ENCODE assay signal across 19 cellular contexts in genomic region chr20:18790787-18791186, GRCh38. TPM values are rescaled to one million over a fixed set of nuclear protein-coding genes. Genes with fewer than 3 reads are reported as not detected.
DNase-seq lines count a peak whose midpoint lies in the region; FAIRE-seq and TF ChIP-seq lines count a peak whose summit lies in the region.
"Had no signal": no experiment of that assay in that cellular context is flagged by ENCODE, and none has a peak within 500 bp of the region (broad histone marks: within the 10 kb centered on the region; RNA-seq: fewer than 3 reads in every experiment).

No MANE protein-coding gene starts in this region.

- no peak for TF ChIP-seq POLR2A in Peyer's patch (IDR thresholded peaks at IDR 0.05)

- no peaks in the 10 kb centered on the region for H3K4me1 ChIP-seq in Peyer's patch

- H3K27ac ChIP-seq in caudate nucleus (ENCODE audit: low read depth, low read length) (peak overlapping the region; percentile 38), Peyer's patch (no peak overlapping the region)
- H3K27ac ChIP-seq: BLaER1 had no signal

- no peak for FAIRE-seq in HTR-8/SVneo (lab: Jason Lieb, UNC)
- FAIRE-seq: H54, HepG2 had no signal

- H3K9me3 ChIP-seq in Peyer's patch = no peaks in the 10 kb centered on the region

- H3K36me3 ChIP-seq in Peyer's patch = no peaks in the 10 kb centered on the region
- H3K36me3 ChIP-seq: BLaER1 had no signal

- DNase-seq in NCI-H2227 (lab: John Stamatoyannopoulos, UW; ENCODE audit: unreplicated experiment) (peak; percentile 53), caudate nucleus (lab: John Stamatoyannopoulos, UW) (peak in 19 of 61 donors; percentile 1 to 91 (median 32)), left kidney (ENCODE audit: low read depth, low spot score) (peak; percentile 19), putamen (ENCODE audit: low spot score) (peak; percentile 82), Peyer's patch (no peak), HTR-8/SVneo (ENCODE audit: insufficient read length, low spot score) (no peak), COLO668 (lab: John Stamatoyannopoulos, UW; ENCODE audit: unreplicated experiment) (no peak)
- DNase-seq in stimulated activated CD4-positive, alpha-beta T cell treated with anti-CD3 and anti-CD28 coated beads, Interleukin-15, amount 100 ng/mL, for 24 hours = no peak
- DNase-seq: 8988T; Calu3; CD4-positive, alpha-beta memory T cell; DMS79 treated with DMSO at 0.1 percent for 48 hours; GF-D8; HCEC 1CT had no signal

- no peak overlapping the region for H3K4me3 ChIP-seq in Peyer's patch
- H3K4me3 ChIP-seq: BLaER1, GM23338 had no signal

- H3K27me3 ChIP-seq in Peyer's patch = no peaks in the 10 kb centered on the region
- H3K27me3 ChIP-seq: BLaER1 had no signal

- TF ChIP-seq CTCF in Peyer's patch (IDR thresholded peaks at IDR 0.05) = no peak

RNA-seq across cellular contexts. Expression of gene SCP2D1, which starts 22.8 kb away (rescaled TPM):
- total RNA-seq in Peyer's patch = not detected
- total RNA-seq: A673; Calu3; CD4-positive, alpha-beta memory T cell; GM23338; HepG2 had no signal

Comparison
In these comparisons a context has a peak if more than half of its experiments do, and no peak if none do; other contexts are left out.
1. DNase-seq: peak in NCI-H2227 (single experiment), left kidney (single experiment) and putamen (single experiment); none in Peyer's patch (0 of 3), HTR-8/SVneo (single experiment), COLO668 (single experiment) and stimulated activated CD4-positive, alpha-beta T cell treated with anti-CD3 and anti-CD28 coated beads, Interleukin-15, amount 100 ng/mL, for 24 hours (single experiment).